ENCODE assay signal across 1 cellular context in the genomic region with DNA sequence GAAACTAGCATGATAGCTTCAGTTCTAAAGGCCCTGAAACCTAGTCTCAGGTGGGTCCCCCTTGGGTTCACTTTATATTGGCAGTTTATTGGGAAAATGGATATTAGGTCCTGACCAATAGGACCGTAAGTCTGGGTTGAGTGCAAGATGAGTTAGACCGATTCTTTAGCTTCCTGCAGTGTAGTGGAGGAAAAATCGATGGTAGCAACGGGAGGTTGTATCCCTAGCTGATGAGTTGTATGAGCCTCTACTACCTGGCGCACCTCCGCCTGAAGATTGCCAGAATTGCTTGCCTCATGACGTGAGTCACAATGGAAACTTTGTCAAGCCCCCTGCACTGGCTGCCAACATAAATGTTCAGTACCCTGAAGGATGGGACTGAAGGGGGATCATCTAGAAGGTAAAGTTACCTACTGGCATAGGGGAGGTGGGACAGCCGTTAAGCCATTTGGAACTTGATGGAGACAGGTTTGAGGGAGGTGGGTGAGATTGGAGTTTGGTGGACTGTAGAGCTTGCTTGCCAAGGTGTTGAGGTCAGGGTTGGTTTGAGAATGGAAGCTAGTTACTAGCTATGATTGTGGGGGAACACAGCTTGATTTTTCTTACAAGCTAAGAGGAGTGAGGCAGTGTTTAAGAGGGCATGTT.
TF ChIP-seq lines count a peak whose summit lies in the region.

No MANE protein-coding gene starts in this region.

TF ChIP-seq in K562, 482 proteins besides CTCF, POLR2A, EP300 and RAD21 (continued from another document and continues in another):
- TF ChIP-seq KHSRP (IDR thresholded peaks at IDR 0.05) (peak; percentile 60; the same call in 1 of the 2 replicates), HSF4 (CRISPR knock-in tag; IDR thresholded peaks at IDR 0.05; ENCODE audit: borderline replicate concordance) (no peak), ARID2 (IDR thresholded peaks at IDR 0.05) (0 out of 2 replicates have a peak, but pooled peaks have one; percentile 46), SNIP1 (IDR thresholded peaks at IDR 0.05; ENCODE audit: low read depth) (no peak), RBM15 (IDR thresholded peaks at IDR 0.05; ENCODE audit: insufficient read depth, low read length) (no peak), TOE1 (IDR thresholded peaks at IDR 0.05; ENCODE audit: borderline replicate concordance) (peak; percentile 32; the same call in 1 of the 2 replicates), TOE1 (CRISPR knock-in tag; IDR thresholded peaks at IDR 0.05; ENCODE audit: borderline replicate concordance, low read depth) (0 out of 2 replicates have a peak, but pooled peaks have one; percentile 10), KLF1 (tag; IDR thresholded peaks at IDR 0.05) (no peak), NR3C1 (CRISPR knock-in tag; IDR thresholded peaks at IDR 0.05) (no peak), DPF2 (IDR thresholded peaks at IDR 0.05) (no peak), E4F1 (CRISPR knock-in tag; IDR thresholded peaks at IDR 0.05; ENCODE audit: borderline replicate concordance) (no peak), STAG1 (CRISPR knock-in tag; IDR thresholded peaks at IDR 0.05; ENCODE audit: borderline replicate concordance) (no peak), ZBTB34 (CRISPR knock-in tag; IDR thresholded peaks at IDR 0.05) (0 out of 2 replicates have a peak, but pooled peaks have one; percentile 6), NELFE (IDR thresholded peaks at IDR 0.05; ENCODE audit: insufficient read depth, insufficient read length) (no peak), CBX1 (IDR thresholded peaks at IDR 0.05; ENCODE audit: low read depth) (no peak; the same call in 1 of the 2 replicates), ATF4 (CRISPR knock-in tag; IDR thresholded peaks at IDR 0.05) (no peak), ZNF75A (CRISPR knock-in tag; IDR thresholded peaks at IDR 0.05) (peak; percentile 21; the same call in 1 of the 2 replicates), ZNF311 (CRISPR knock-in tag; IDR thresholded peaks at IDR 0.05) (no peak), SMAD3 (CRISPR knock-in tag; conservative IDR thresholded peaks at IDR 0.05) (peak; percentile 72; the same call in 1 of the 2 replicates), NCOA2 (IDR thresholded peaks at IDR 0.05; ENCODE audit: partially characterized antibody in 2 of 2) (no peak), PHF8 (IDR thresholded peaks at IDR 0.05; ENCODE audit: borderline replicate concordance, low read length) (no peak), KAT2B (IDR thresholded peaks at IDR 0.05; ENCODE audit: low read depth, low read length) (no peak), ZNF696 (CRISPR knock-in tag; conservative IDR thresholded peaks at IDR 0.05) (peak; percentile 83), ZNF41 (CRISPR knock-in tag; conservative IDR thresholded peaks at IDR 0.05) (peak; percentile 65; the same call in 1 of the 2 replicates), CC2D1A (IDR thresholded peaks at IDR 0.05) (no peak), EZH2 (IDR thresholded peaks at IDR 0.05; ENCODE audit: borderline replicate concordance, low read depth, low read length) (no peak), SIRT6 (IDR thresholded peaks at IDR 0.05; ENCODE audit: low read depth, low read length) (peak; percentile 79), ZNF609 (CRISPR knock-in tag; IDR thresholded peaks at IDR 0.05; ENCODE audit: borderline replicate concordance) (peak; percentile 75; the same call in 1 of the 2 replicates), KLF10 (CRISPR knock-in tag; IDR thresholded peaks at IDR 0.05) (no peak; the same call in none of the 2 replicates), ZC3H4 (CRISPR knock-in tag; IDR thresholded peaks at IDR 0.05; ENCODE audit: borderline replicate concordance) (no peak), MCM5 (IDR thresholded peaks at IDR 0.05; ENCODE audit: low read depth) (no peak), HMG20B (CRISPR knock-in tag; IDR thresholded peaks at IDR 0.05) (peak; percentile 84; the same call in 1 of the 2 replicates), ZNF174 (CRISPR knock-in tag; IDR thresholded peaks at IDR 0.05) (peak; percentile 12; the same call in 1 of the 2 replicates), ZFX (CRISPR knock-in tag; IDR thresholded peaks at IDR 0.05) (no peak; the same call in 1 of the 2 replicates), KDM4B (IDR thresholded peaks at IDR 0.05; ENCODE audit: borderline replicate concordance in 2 of 2, low read depth in 1 of 2) (0 out of 4 replicates have a peak, but pooled peaks of 1 of the 2 experiments have one; percentile 82), BACH1 (tag; IDR thresholded peaks at IDR 0.05) (no peak), CCAR2 (IDR thresholded peaks at IDR 0.05; ENCODE audit: low read depth, low read length) (0 out of 2 replicates have a peak, but pooled peaks have one; percentile 23), PATZ1 (CRISPR knock-in tag; IDR thresholded peaks at IDR 0.05; ENCODE audit: borderline replicate concordance) (no peak; the same call in 1 of the 2 replicates), ZNF444 (CRISPR knock-in tag; IDR thresholded peaks at IDR 0.05) (no peak; the same call in 1 of the 2 replicates), NR2C1 (IDR thresholded peaks at IDR 0.05) (0 out of 2 replicates have a peak, but pooled peaks have one; percentile 6), NR2C1 (tag; IDR thresholded peaks at IDR 0.05) (no peak)
- TF ChIP-seq, protein P1, sequence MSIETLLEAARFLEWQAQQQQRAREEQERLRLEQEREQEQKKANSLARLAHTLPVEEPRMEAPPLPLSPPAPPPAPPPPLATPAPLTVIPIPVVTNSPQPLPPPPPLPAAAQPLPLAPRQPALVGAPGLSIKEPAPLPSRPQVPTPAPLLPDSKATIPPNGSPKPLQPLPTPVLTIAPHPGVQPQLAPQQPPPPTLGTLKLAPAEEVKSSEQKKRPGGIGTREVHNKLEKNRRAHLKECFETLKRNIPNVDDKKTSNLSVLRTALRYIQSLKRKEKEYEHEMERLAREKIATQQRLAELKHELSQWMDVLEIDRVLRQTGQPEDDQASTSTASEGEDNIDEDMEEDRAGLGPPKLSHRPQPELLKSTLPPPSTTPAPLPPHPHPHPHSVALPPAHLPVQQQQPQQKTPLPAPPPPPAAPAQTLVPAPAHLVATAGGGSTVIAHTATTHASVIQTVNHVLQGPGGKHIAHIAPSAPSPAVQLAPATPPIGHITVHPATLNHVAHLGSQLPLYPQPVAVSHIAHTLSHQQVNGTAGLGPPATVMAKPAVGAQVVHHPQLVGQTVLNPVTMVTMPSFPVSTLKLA (conservative IDR thresholded peaks at IDR 0.05): no peak; a peak in 1 of 4 replicates
- TF ChIP-seq, protein P2, sequence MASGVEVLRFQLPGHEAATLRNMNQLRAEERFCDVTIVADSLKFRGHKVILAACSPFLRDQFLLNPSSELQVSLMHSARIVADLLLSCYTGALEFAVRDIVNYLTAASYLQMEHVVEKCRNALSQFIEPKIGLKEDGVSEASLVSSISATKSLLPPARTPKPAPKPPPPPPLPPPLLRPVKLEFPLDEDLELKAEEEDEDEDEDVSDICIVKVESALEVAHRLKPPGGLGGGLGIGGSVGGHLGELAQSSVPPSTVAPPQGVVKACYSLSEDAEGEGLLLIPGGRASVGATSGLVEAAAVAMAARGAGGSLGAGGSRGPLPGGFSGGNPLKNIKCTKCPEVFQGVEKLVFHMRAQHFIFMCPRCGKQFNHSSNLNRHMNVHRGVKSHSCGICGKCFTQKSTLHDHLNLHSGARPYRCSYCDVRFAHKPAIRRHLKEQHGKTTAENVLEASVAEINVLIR (CRISPR knock-in tag; IDR thresholded peaks at IDR 0.05): no peak
- TF ChIP-seq, protein P3, sequence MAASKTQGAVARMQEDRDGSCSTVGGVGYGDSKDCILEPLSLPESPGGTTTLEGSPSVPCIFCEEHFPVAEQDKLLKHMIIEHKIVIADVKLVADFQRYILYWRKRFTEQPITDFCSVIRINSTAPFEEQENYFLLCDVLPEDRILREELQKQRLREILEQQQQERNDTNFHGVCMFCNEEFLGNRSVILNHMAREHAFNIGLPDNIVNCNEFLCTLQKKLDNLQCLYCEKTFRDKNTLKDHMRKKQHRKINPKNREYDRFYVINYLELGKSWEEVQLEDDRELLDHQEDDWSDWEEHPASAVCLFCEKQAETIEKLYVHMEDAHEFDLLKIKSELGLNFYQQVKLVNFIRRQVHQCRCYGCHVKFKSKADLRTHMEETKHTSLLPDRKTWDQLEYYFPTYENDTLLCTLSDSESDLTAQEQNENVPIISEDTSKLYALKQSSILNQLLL (CRISPR knock-in tag; IDR thresholded peaks at IDR 0.05; ENCODE audit: borderline replicate concordance): no peak
- TF ChIP-seq, protein P4, sequence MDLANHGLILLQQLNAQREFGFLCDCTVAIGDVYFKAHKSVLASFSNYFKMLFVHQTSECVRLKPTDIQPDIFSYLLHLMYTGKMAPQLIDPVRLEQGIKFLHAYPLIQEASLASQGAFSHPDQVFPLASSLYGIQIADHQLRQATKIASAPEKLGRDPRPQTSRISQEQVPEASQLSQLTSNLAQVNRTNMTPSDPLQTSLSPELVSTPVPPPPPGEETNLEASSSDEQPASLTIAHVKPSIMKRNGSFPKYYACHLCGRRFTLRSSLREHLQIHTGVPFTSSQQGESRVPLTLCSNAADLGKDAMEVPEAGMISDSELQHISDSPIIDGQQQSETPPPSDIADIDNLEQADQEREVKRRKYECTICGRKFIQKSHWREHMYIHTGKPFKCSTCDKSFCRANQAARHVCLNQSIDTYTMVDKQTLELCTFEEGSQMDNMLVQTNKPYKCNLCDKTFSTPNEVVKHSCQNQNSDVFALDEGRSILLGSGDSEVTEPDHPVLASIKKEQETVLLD (IDR thresholded peaks at IDR 0.05): no peak
